In genomic region chr1:221078260-221078965, GRCh38 we compare ENCODE assay signal across 17 cellular contexts.
"Had no signal": no experiment of that assay in that cellular context is flagged by ENCODE, and none has a peak within 500 bp of the region (broad histone marks: within the 10 kb centered on the region; RNA-seq: fewer than 3 reads in every experiment).

No MANE protein-coding gene starts in this region.

- DNase-seq: activated CD4-positive, alpha-beta T cell treated with anti-CD3 and anti-CD28 coated beads for 4 hours; activated CD8-positive, alpha-beta memory T cell treated with anti-CD3 and anti-CD28 coated beads, Interleukin-2, amount 50 U/mL, for 4 hours; activated CD8-positive, alpha-beta T cell treated with anti-CD3 and anti-CD28 coated beads for 36 hours; activated effector memory CD4-positive, alpha-beta T cell treated with anti-CD3 and anti-CD28 coated beads, Interleukin-2, amount 50 U/mL, for 16 hours; activated T-cell treated with anti-CD3 and anti-CD28 coated beads, Interleukin-2, amount 50 U/mL, for 48 hours; cerebellar nuclear complex; effector memory CD8-positive, alpha-beta T cell; kidney; left ventricle myocardium superior; stimulated activated CD4-positive, alpha-beta T cell treated with anti-CD3 and anti-CD28 coated beads, Interleukin-12 subunit alpha, Interleukin-12 subunit beta, amount 100 ng/mL, for 4 hours; stimulated activated CD4-positive, alpha-beta T cell treated with anti-CD3 and anti-CD28 coated beads, Interleukin-2, amount 100 ng/mL, for 24 hours; stomach; T-helper 1 cell; WERI-Rb-1 had no signal

- H3K27me3 ChIP-seq: hepatocyte, stomach had no signal

- H3K4me3 ChIP-seq: hepatocyte, stomach had no signal

- H3K27ac ChIP-seq: hepatocyte, stomach, WERI-Rb-1 had no signal

- H3K4me2 ChIP-seq: hepatocyte had no signal

- H2AFZ ChIP-seq: hepatocyte had no signal

- H3K4me1 ChIP-seq: stomach had no signal

- H3K79me2 ChIP-seq: hepatocyte had no signal

- FAIRE-seq: kidney had no signal

- H3K9me3 ChIP-seq: stomach had no signal

- H3K36me3 ChIP-seq: stomach, WERI-Rb-1 had no signal

- ATAC-seq: activated CD8-positive, alpha-beta T cell treated with anti-CD3 and anti-CD28 coated beads for 36 hours; activated naive CD4-positive, alpha-beta T cell treated with anti-CD3 and anti-CD28 coated beads, Interleukin-2, amount 50 U/mL, for 72 hours; effector memory CD8-positive, alpha-beta T cell; left ventricle myocardium superior; natural killer cell treated with Interleukin-12 subunit alpha and Interleukin-12 subunit beta and Interleukin-15 and Interleukin-18, amount 100 ng/mL, for 72 hours had no signal
